Comparison of ENCODE assay signal across 25 cellular contexts in genomic region chr2:134674687-134675086, GRCh38. TPM values are rescaled to one million over a fixed set of nuclear protein-coding genes. Genes with fewer than 3 reads are reported as not detected.
DNase-seq lines count a peak whose midpoint lies in the region; ATAC-seq and TF ChIP-seq lines count a peak whose summit lies in the region.
"Had no signal": no experiment of that assay in that cellular context is flagged by ENCODE, and none has a peak within 500 bp of the region (broad histone marks: within the 10 kb centered on the region; RNA-seq: fewer than 3 reads in every experiment).

No MANE protein-coding gene starts in this region.

- no CpG with 5 or more reads among the region's 4 CpGs for WGBS in H9 (ENCODE audit: extremely low coverage, insufficient read length, low lambda C conversion rate)

- no peak overlapping the region for H4K91ac ChIP-seq in H9 (ENCODE audit: insufficient read length, low read depth, low read length)

- H4K8ac ChIP-seq in H9 (replicated peaks; ENCODE audit: insufficient read length, low read depth, low read length), result no peak overlapping the region

- no peak overlapping the region for H2BK15ac ChIP-seq in H9 (ENCODE audit: low read depth, low read length)

- H2BK120ac ChIP-seq in H9 (ENCODE audit: low read depth, low read length, poor library complexity, severe bottlenecking), result no peak overlapping the region

- H3K23me2 ChIP-seq in H9 (ENCODE audit: insufficient read length, low read depth, low read length, poor library complexity, severe bottlenecking), result no peaks in the 10 kb centered on the region

- H3K36me3 Mint-ChIP-seq in H9 (ENCODE audit: insufficient read depth in 1 of 3, low read depth in 3 of 3), result no peaks in the 10 kb centered on the region; a peak in 1 of 7 replicates
- H3K36me3 Mint-ChIP-seq in activated T-cell treated with anti-CD3 and anti-CD28 coated beads, Interleukin-2, amount 50 U/mL, for 4 hours (ENCODE audit: insufficient read depth), result no peaks in the 10 kb centered on the region
- H3K36me3 Mint-ChIP-seq: CD4-positive, alpha-beta memory T cell had no signal

- H3K4me1 Mint-ChIP-seq in H9, result peaks cover 22% of the 10 kb centered on the region in 2 experiments
- H3K4me1 Mint-ChIP-seq in activated T-cell treated with anti-CD3 and anti-CD28 coated beads, Interleukin-2, amount 50 U/mL, for 4 hours (ENCODE audit: low read depth), result peaks cover 64% of the 10 kb centered on the region

- no peak overlapping the region for H3K4me2 ChIP-seq in H9 (ENCODE audit: insufficient read depth, insufficient read length, low read length)
- H3K4me2 ChIP-seq: GM23338 had no signal

- no peak overlapping the region for H3K27ac Mint-ChIP-seq in H9
- H3K27ac Mint-ChIP-seq: GM23338 had no signal

- H3K9me3 ChIP-seq in H9 (ENCODE audit: control insufficient read depth, low read depth, low read length), result no peaks in the 10 kb centered on the region
- H3K9me3 ChIP-seq: BLaER1 treated with 17β-estradiol and CSF1 and Interleukin-3, amounts not matched to agents 10 nM and 100 nM; Caco-2 had no signal

- no peak overlapping the region for H3K56ac ChIP-seq in H9 (ENCODE audit: insufficient read length, low read depth, low read length)

- no peak overlapping the region for H4K5ac ChIP-seq in H9 (ENCODE audit: insufficient read length, low read depth, low read length)

- H3K9ac ChIP-seq in H9 (ENCODE audit: extremely low read depth, insufficient read length, low read length), result no peak overlapping the region
- H3K9ac ChIP-seq: BLaER1 treated with 17β-estradiol and CSF1 and Interleukin-3, amounts not matched to agents 10 nM and 100 nM had no signal

- H3K4ac ChIP-seq in H9 (ENCODE audit: low read depth, low read length), result no peak overlapping the region

- H3K9me3 Mint-ChIP-seq in H9, result peaks cover 0 to 2% of the 10 kb centered on the region in 2 experiments; a peak in 2 of 5 replicates
- H3K9me3 Mint-ChIP-seq in activated T-cell treated with anti-CD3 and anti-CD28 coated beads, Interleukin-2, amount 50 U/mL, for 4 hours, result no peaks in the 10 kb centered on the region
- H3K9me3 Mint-ChIP-seq: GM23338 had no signal

- H3K27ac ChIP-seq in H9 (ENCODE audit: insufficient read length, low read depth, low read length), result no peak overlapping the region
- H3K27ac ChIP-seq: BLaER1 treated with 17β-estradiol and CSF1 and Interleukin-3, amounts not matched to agents 10 nM and 100 nM; RWPE1; SK-N-MC had no signal

- no peaks in the 10 kb centered on the region for H3K27me3 ChIP-seq in H9 (ENCODE audit: insufficient read depth, low read length)
- H3K27me3 ChIP-seq: BLaER1 treated with 17β-estradiol and CSF1 and Interleukin-3, amounts not matched to agents 10 nM and 100 nM had no signal

- H3K4me1 ChIP-seq in H9 (ENCODE audit: insufficient read depth, low read length), result peaks cover 3% of the 10 kb centered on the region; the same call in 1 of the 2 replicates
- H3K4me1 ChIP-seq: Caco-2 had no signal

- H2BK5ac ChIP-seq in H9 (ENCODE audit: insufficient read length, low read length), result no peak overlapping the region

- H2AK5ac ChIP-seq in H9 (ENCODE audit: insufficient read length, low read length), result no peak overlapping the region

- no peaks in the 10 kb centered on the region for H3K79me1 ChIP-seq in H9 (ENCODE audit: insufficient read depth, low read depth, low read length, poor library complexity, severe bottlenecking)

- H2AFZ ChIP-seq in H9 (ENCODE audit: low read length), result no peak overlapping the region
- H2AFZ ChIP-seq: GM23338 had no signal

- no peaks in the 10 kb centered on the region; the same call in none of the 2 replicates for H3K27me3 Mint-ChIP-seq in H9 (ENCODE audit: low read depth)
- no peaks in the 10 kb centered on the region for H3K27me3 Mint-ChIP-seq in activated T-cell treated with anti-CD3 and anti-CD28 coated beads, Interleukin-2, amount 50 U/mL, for 4 hours (ENCODE audit: low read depth)
- H3K27me3 Mint-ChIP-seq: CD4-positive, alpha-beta memory T cell had no signal

- no peaks in the 10 kb centered on the region for H4K20me1 ChIP-seq in H9 (ENCODE audit: control insufficient read depth, insufficient read depth, insufficient read length)
- H4K20me1 ChIP-seq: BLaER1 treated with 17β-estradiol and CSF1 and Interleukin-3, amounts not matched to agents 10 nM and 100 nM had no signal

- no peak overlapping the region for H2BK12ac ChIP-seq in H9 (ENCODE audit: insufficient read length, low read depth, low read length)

- H3K18ac ChIP-seq in H9 (ENCODE audit: insufficient read length, low read depth, low read length), result no peak overlapping the region

- no peak for TF ChIP-seq CTCF in H9 (conservative IDR thresholded peaks at IDR 0.05)

- no peak overlapping the region for H3T11ph ChIP-seq in H9 (ENCODE audit: low read length)

- DNase-seq in NCI-H1436 (lab: John Stamatoyannopoulos, UW), result peak; percentile 6
- no peak for DNase-seq in NCI-H1436 treated with DMSO at 0.1 percent for 48 hours (lab: John Stamatoyannopoulos, UW)
- DNase-seq in H9, result peak; percentile 6
- DNase-seq in NOMO-1 treated with dmso at 0.1 percent for 144 hours (lab: John Stamatoyannopoulos, UW; ENCODE audit: unreplicated experiment), result peak; percentile 21
- peak; percentile 27 for DNase-seq in mucosa of gallbladder (ENCODE audit: low spot score)
- no peak for DNase-seq in stimulated activated CD4-positive, alpha-beta T cell treated with anti-CD3 and anti-CD28 coated beads, Interleukin-15, amount 100 ng/mL, for 24 hours
- no peak for DNase-seq in activated T-cell treated with anti-CD3 and anti-CD28 coated beads, Interleukin-2, amount 50 U/mL, for 4 hours
- DNase-seq: 8988T; Caco-2; CD4-positive, alpha-beta memory T cell; DMS 273 treated with DMSO at 0.1 percent for 48 hours; DMS79 treated with DMSO at 0.1 percent for 48 hours; HCEC 1CT; NCI-H1092; NCI-H146; NCI-H2081; NCI-H446; NCI-H526; SHP77 treated with DMSO at 0.1 percent for 48 hours; SW 1271 had no signal

- no peak overlapping the region for H3K23ac ChIP-seq in H9 (ENCODE audit: insufficient read length, low read depth, low read length)

- ATAC-seq in activated T-cell treated with anti-CD3 and anti-CD28 coated beads, Interleukin-2, amount 50 U/mL, for 4 hours, result no peak
- ATAC-seq: GM12878, GM23338 had no signal

- H3K4me3 Mint-ChIP-seq in H9, result no peak overlapping the region
- H3K4me3 Mint-ChIP-seq in activated T-cell treated with anti-CD3 and anti-CD28 coated beads, Interleukin-2, amount 50 U/mL, for 4 hours, result no peak overlapping the region
- H3K4me3 Mint-ChIP-seq: GM23338 had no signal

- no peak overlapping the region for H2BK20ac ChIP-seq in H9 (ENCODE audit: low read depth, low read length, poor library complexity, severe bottlenecking)

- no peaks in the 10 kb centered on the region for H3K79me2 ChIP-seq in H9 (ENCODE audit: insufficient read depth, low read length)

- no peak overlapping the region for H3K14ac ChIP-seq in H9 (ENCODE audit: insufficient read depth, low read length)

RNA-seq across cellular contexts. Expression of gene TMEM163, which starts 44.1 kb away (rescaled TPM):
- total RNA-seq in H9 (2021) (0.39 and 0.66 TPM in 2 replicates), mucosa of gallbladder (36.1 TPM)
- total RNA-seq in activated T-cell treated with anti-CD3 and anti-CD28 coated beads, Interleukin-2, amount 50 U/mL, for 4 hours, result under 1 TPM; 0.13 to 0.20 (median 0.14) TPM
- total RNA-seq: CD4-positive, alpha-beta memory T cell had no signal

Comparison
In these comparisons a context has a peak if more than half of its experiments do, and no peak if none do; other contexts are left out.
1. DNase-seq: peak in NCI-H1436 (single experiment), H9 (single experiment), NOMO-1 treated with dmso at 0.1 percent for 144 hours (single experiment) and mucosa of gallbladder (single experiment); none in NCI-H1436 treated with DMSO at 0.1 percent for 48 hours (single experiment), stimulated activated CD4-positive, alpha-beta T cell treated with anti-CD3 and anti-CD28 coated beads, Interleukin-15, amount 100 ng/mL, for 24 hours (single experiment) and activated T-cell treated with anti-CD3 and anti-CD28 coated beads, Interleukin-2, amount 50 U/mL, for 4 hours (single experiment).
2. RNA of gene TMEM163, which starts 44.1 kb away (total RNA-seq): 36.1 TPM in mucosa of gallbladder (single experiment); 0.39 to 0.66 TPM in H9 and 0.13 to 0.20 TPM in activated T-cell treated with anti-CD3 and anti-CD28 coated beads, Interleukin-2, amount 50 U/mL, for 4 hours; every median in the first group is over 10 times any median in the second.